11 cellular contexts compared by ENCODE assay signal in genomic region chr4:139921551-139922184, GRCh38.
DNase-seq lines count a peak whose midpoint lies in the region; ATAC-seq and TF ChIP-seq lines count a peak whose summit lies in the region.
"Had no signal": no experiment of that assay in that cellular context is flagged by ENCODE, and none has a peak within 500 bp of the region (broad histone marks: within the 10 kb centered on the region; RNA-seq: fewer than 3 reads in every experiment).

No MANE protein-coding gene starts in this region.

- no peak for ATAC-seq in IMR-90 (ENCODE audit: low read depth)
- no peak for ATAC-seq in HG03097 (IDR thresholded peaks at IDR 0.05; ENCODE audit: low FRiP score, unreplicated experiment)
- ATAC-seq in activated T-helper 17 cell treated with anti-CD3 and anti-CD28 coated beads, Interleukin-2, amount 50 U/mL, for 72 hours (replicated peaks): no peak
- ATAC-seq in natural killer cell: no peak
- ATAC-seq: naive thymus-derived CD4-positive, alpha-beta T cell had no signal

- 0 out of 2 replicates have a peak, but pooled peaks cover 3% of the 10 kb centered on the region for H3K9me1 ChIP-seq in IMR-90 (ENCODE audit: insufficient read depth, low read length)

- TF ChIP-seq CTCF in IMR-90 (conservative IDR thresholded peaks at IDR 0.05; ENCODE audit: low read depth, low read length): no peak
- no peak for TF ChIP-seq CTCF in glutamatergic neuron (IDR thresholded peaks at IDR 0.05; ENCODE audit: partially characterized antibody, unreplicated experiment)
- no peak for TF ChIP-seq CTCF in smooth muscle cell (IDR thresholded peaks at IDR 0.05; ENCODE audit: borderline replicate concordance, insufficient read depth, poor library complexity, severe bottlenecking)
- TF ChIP-seq CTCF in natural killer cell (IDR thresholded peaks at IDR 0.05): no peak

- H3K27ac ChIP-seq in IMR-90 (ENCODE audit: insufficient read depth, low read length) (no peak overlapping the region), rectal smooth muscle tissue (ENCODE audit: low read depth, low read length) (peak overlapping the region; percentile 80), smooth muscle cell (ENCODE audit: low read depth) (no peak overlapping the region)

- H3K27ac Mint-ChIP-seq in glutamatergic neuron (ENCODE audit: unreplicated experiment) (peak overlapping the region; percentile 90), natural killer cell (no peak overlapping the region)
- no peak overlapping the region for H3K27ac Mint-ChIP-seq in activated T-helper 17 cell treated with anti-CD3 and anti-CD28 coated beads, Interleukin-2, amount 50 U/mL, for 72 hours
- H3K27ac Mint-ChIP-seq: activated naive CD8-positive, alpha-beta T cell treated with anti-CD3 and anti-CD28 coated beads for 36 hours had no signal

- H4K5ac ChIP-seq in IMR-90 (ENCODE audit: low read depth, low read length): no peak overlapping the region

- no peak overlapping the region; the same call in none of the 2 replicates for H3K14ac ChIP-seq in IMR-90 (replicated peaks; ENCODE audit: low read depth, low read length)

- intact Hi-C loops in IMR-90 (cut with micrococcal nuclease) (no loop called here), natural killer cell (cut with micrococcal nuclease) (no loop called here)

- no peak for DNase-seq in IMR-90
- peak; percentile 94 for DNase-seq in NCI-H510A treated with DMSO at 0.1 percent for 48 hours (lab: John Stamatoyannopoulos, UW)
- DNase-seq in glutamatergic neuron: peak; percentile 46
- no peak for DNase-seq in smooth muscle cell (lab: John Stamatoyannopoulos, UW; ENCODE audit: unreplicated experiment)
- no peak for DNase-seq in natural killer cell
- DNase-seq: activated naive CD8-positive, alpha-beta T cell treated with anti-CD3 and anti-CD28 coated beads for 36 hours; MG63; naive thymus-derived CD4-positive, alpha-beta T cell had no signal

- H3K36me3 ChIP-seq in IMR-90 (ENCODE audit: control insufficient read depth, insufficient read depth, low read length) (no peaks in the 10 kb centered on the region), rectal smooth muscle tissue (ENCODE audit: control insufficient read depth, insufficient read depth, low read length) (no peaks in the 10 kb centered on the region), smooth muscle cell (ENCODE audit: low read depth) (no peaks in the 10 kb centered on the region)
- H3K36me3 ChIP-seq: MG63 had no signal

- H3K79me1 ChIP-seq in IMR-90 (ENCODE audit: low read depth in 1 of 2, low read length in 2 of 2): no peaks in the 10 kb centered on the region; a peak in 1 of 4 replicates

- H3F3A ChIP-seq in smooth muscle cell (ENCODE audit: low read depth): peaks cover 19% of the 10 kb centered on the region

- no peak overlapping the region for H3K18ac ChIP-seq in IMR-90 (ENCODE audit: low read depth, low read length)

- H3K79me2 ChIP-seq in smooth muscle cell (ENCODE audit: low read depth): peaks cover 10% of the 10 kb centered on the region

- H4K8ac ChIP-seq in IMR-90 (ENCODE audit: low read depth in 2 of 2, low read length in 2 of 2): no peak overlapping the region

- dilution Hi-C loops in IMR-90 (cut with HindIII; ENCODE audit: low sequenced_read_pairs, unreplicated experiment): no loop called here

- H2BK20ac ChIP-seq in IMR-90 (ENCODE audit: low read depth, low read length): no peak overlapping the region

- 68% methylated on average over 3 of the region's 8 CpGs; no CpG with 5 or more reads in 1 of the 2 experiments for WGBS in IMR-90 (ENCODE audit: extremely low coverage in 2 of 2, insufficient read length in 1 of 2), 2 experiments
- 73% methylated on average over 8 of the region's 8 CpGs for WGBS in smooth muscle cell (ENCODE audit: low lambda C conversion rate)

- CTCF ChIA-PET in IMR-90 (lab: Yijun Ruan, JAX): interaction anchor here (0.5 to 1.4 kb wide), 2 partner anchors 11 to 688 kb away, joined by 4 to 5 read pairs; no protein-coding TSS in a partner anchor

- H3K4me2 ChIP-seq in IMR-90 (ENCODE audit: low read depth, low read length) (no peak overlapping the region), smooth muscle cell (no peak overlapping the region)

- no peak for TF ChIP-seq POLR2A in IMR-90 (IDR thresholded peaks at IDR 0.05; ENCODE audit: low read depth, low read length)

- no peak overlapping the region for H4K91ac ChIP-seq in IMR-90 (ENCODE audit: insufficient read depth, low read depth, low read length)

- in situ Hi-C loops in IMR-90 (cut with MboI; ENCODE audit: low sequenced_read_pairs): no loop called here

- no peak overlapping the region for H2AK9ac ChIP-seq in IMR-90 (replicated peaks; ENCODE audit: low read depth, low read length, poor library complexity)

- H2AFZ ChIP-seq in IMR-90 (replicated peaks; ENCODE audit: low read length, poor library complexity) (no peak overlapping the region), smooth muscle cell (ENCODE audit: low read depth) (no peak overlapping the region)

- POLR2A ChIA-PET in IMR-90 (lab: Charles Lee; ENCODE audit: unreplicated experiment): no interaction called here

- H3K4me1 Mint-ChIP-seq in glutamatergic neuron (ENCODE audit: low read depth, unreplicated experiment): peaks cover 70% of the 10 kb centered on the region
- no peaks in the 10 kb centered on the region for H3K4me1 Mint-ChIP-seq in activated T-helper 17 cell treated with anti-CD3 and anti-CD28 coated beads, Interleukin-2, amount 50 U/mL, for 72 hours
- no peaks in the 10 kb centered on the region for H3K4me1 Mint-ChIP-seq in natural killer cell
- H3K4me1 Mint-ChIP-seq: activated naive CD8-positive, alpha-beta T cell treated with anti-CD3 and anti-CD28 coated beads for 36 hours had no signal

- no peak overlapping the region for H3K56ac ChIP-seq in IMR-90 (ENCODE audit: extremely low read depth, insufficient read depth, low read length)

- no peaks in the 10 kb centered on the region for H3K27me3 ChIP-seq in IMR-90 (ENCODE audit: control insufficient read depth, insufficient read depth, low read length)
- no peaks in the 10 kb centered on the region for H3K27me3 ChIP-seq in rectal smooth muscle tissue (ENCODE audit: control insufficient read depth, insufficient read depth, low read length)
- no peaks in the 10 kb centered on the region for H3K27me3 ChIP-seq in smooth muscle cell (ENCODE audit: low read depth)
- H3K27me3 ChIP-seq: MG63 had no signal

- no peak overlapping the region for H2BK15ac ChIP-seq in IMR-90 (ENCODE audit: low read depth, low read length)

- no peaks in the 10 kb centered on the region for H3K36me3 Mint-ChIP-seq in glutamatergic neuron (ENCODE audit: unreplicated experiment)
- H3K36me3 Mint-ChIP-seq in activated T-helper 17 cell treated with anti-CD3 and anti-CD28 coated beads, Interleukin-2, amount 50 U/mL, for 72 hours (ENCODE audit: low read depth): no peaks in the 10 kb centered on the region
- no peaks in the 10 kb centered on the region for H3K36me3 Mint-ChIP-seq in natural killer cell
- H3K36me3 Mint-ChIP-seq: activated naive CD8-positive, alpha-beta T cell treated with anti-CD3 and anti-CD28 coated beads for 36 hours; naive thymus-derived CD4-positive, alpha-beta T cell had no signal

- H3K23ac ChIP-seq in IMR-90 (ENCODE audit: low read depth, low read length): no peak overlapping the region

- BruUV-seq in IMR-90 (replicated peaks; lab: Mats Ljungman, UMichigan): no TSS peak

- H3K4me3 ChIP-seq in IMR-90 (ENCODE audit: insufficient read depth, low read depth, low read length): no peak overlapping the region
- peak overlapping the region; percentile 19 for H3K4me3 ChIP-seq in rectal smooth muscle tissue (ENCODE audit: low read length)
- no peak overlapping the region for H3K4me3 ChIP-seq in smooth muscle cell
- H3K4me3 ChIP-seq: MG63 had no signal

- peak overlapping the region; percentile 85 for H3K4me3 Mint-ChIP-seq in glutamatergic neuron (ENCODE audit: unreplicated experiment)
- no peak overlapping the region for H3K4me3 Mint-ChIP-seq in activated T-helper 17 cell treated with anti-CD3 and anti-CD28 coated beads, Interleukin-2, amount 50 U/mL, for 72 hours
- H3K4me3 Mint-ChIP-seq in natural killer cell: no peak overlapping the region
- H3K4me3 Mint-ChIP-seq: activated naive CD8-positive, alpha-beta T cell treated with anti-CD3 and anti-CD28 coated beads for 36 hours; naive thymus-derived CD4-positive, alpha-beta T cell had no signal

- H3K27me3 Mint-ChIP-seq in glutamatergic neuron (ENCODE audit: unreplicated experiment) (peaks cover 23% of the 10 kb centered on the region), natural killer cell (ENCODE audit: low read depth in 2 of 2) (peaks cover 14 to 17% of the 10 kb centered on the region in 2 donors)
- no peaks in the 10 kb centered on the region for H3K27me3 Mint-ChIP-seq in activated T-helper 17 cell treated with anti-CD3 and anti-CD28 coated beads, Interleukin-2, amount 50 U/mL, for 72 hours
- H3K27me3 Mint-ChIP-seq: activated naive CD8-positive, alpha-beta T cell treated with anti-CD3 and anti-CD28 coated beads for 36 hours had no signal

- H3K4me1 ChIP-seq in IMR-90 (ENCODE audit: control insufficient read depth, insufficient read depth, low read length): peaks cover 11% of the 10 kb centered on the region
- H3K4me1 ChIP-seq in rectal smooth muscle tissue (ENCODE audit: control insufficient read depth, insufficient read depth, low read length): peaks cover 44% of the 10 kb centered on the region
- H3K4me1 ChIP-seq in smooth muscle cell (ENCODE audit: low read depth): peaks cover 31% of the 10 kb centered on the region

- no peak overlapping the region for H2BK5ac ChIP-seq in IMR-90 (ENCODE audit: low read depth, low read length, poor library complexity, severe bottlenecking)

- H3K9me3 Mint-ChIP-seq in glutamatergic neuron (ENCODE audit: unreplicated experiment) (peaks cover 31% of the 10 kb centered on the region), natural killer cell (no peaks in the 10 kb centered on the region)
- no peaks in the 10 kb centered on the region for H3K9me3 Mint-ChIP-seq in activated T-helper 17 cell treated with anti-CD3 and anti-CD28 coated beads, Interleukin-2, amount 50 U/mL, for 72 hours
- H3K9me3 Mint-ChIP-seq: activated naive CD8-positive, alpha-beta T cell treated with anti-CD3 and anti-CD28 coated beads for 36 hours had no signal

- H2AK5ac ChIP-seq in IMR-90 (ENCODE audit: low read depth, low read length): peak overlapping the region; percentile 12; the same call in 1 of the 2 replicates

- no peaks in the 10 kb centered on the region for H3K9me3 ChIP-seq in IMR-90 (ENCODE audit: control insufficient read depth, insufficient read depth, low read length)
- H3K9me3 ChIP-seq in smooth muscle cell (replicated peaks; ENCODE audit: low read depth): no peaks in the 10 kb centered on the region
- H3K9me3 ChIP-seq: MG63 had no signal

- H3K9ac ChIP-seq in IMR-90 (ENCODE audit: low read depth, low read length): no peak overlapping the region
- H3K9ac ChIP-seq in rectal smooth muscle tissue (ENCODE audit: low read length): no peak overlapping the region
- H3K9ac ChIP-seq in smooth muscle cell (ENCODE audit: low read depth): no peak overlapping the region

- H4K20me1 ChIP-seq in IMR-90 (ENCODE audit: insufficient read depth, low read length) (no peaks in the 10 kb centered on the region), smooth muscle cell (ENCODE audit: low read depth) (peaks cover 29% of the 10 kb centered on the region)

- H3K4ac ChIP-seq in IMR-90 (ENCODE audit: low read depth, low read length): no peak overlapping the region; the same call in 1 of the 2 replicates

- TF ChIP-seq RAD21 in IMR-90 (IDR thresholded peaks at IDR 0.05; ENCODE audit: low read length): no peak

- H2BK120ac ChIP-seq in IMR-90 (ENCODE audit: low read depth, low read length): no peak overlapping the region

Comparison
In these comparisons a context has a peak if more than half of its experiments do, and no peak if none do; other contexts are left out.
1. DNase-seq: peak in NCI-H510A treated with DMSO at 0.1 percent for 48 hours (single experiment) and glutamatergic neuron (single experiment); none in IMR-90 (single experiment), smooth muscle cell (single experiment) and natural killer cell (single experiment).